In genomic region chr19:17098326-17098725, GRCh38 we compare ENCODE assay signal across 14 cellular contexts. TPM values are rescaled to one million over a fixed set of nuclear protein-coding genes. Genes with fewer than 3 reads are reported as not detected.
A peak's percentile ranks its signal among the peaks of the same experiment; 100 is the strongest.
DNase-seq lines count a peak whose midpoint lies in the region; ATAC-seq and TF ChIP-seq lines count a peak whose summit lies in the region.
"Had no signal": no experiment of that assay in that cellular context is flagged by ENCODE, and none has a peak within 500 bp of the region (broad histone marks: within the 10 kb centered on the region; RNA-seq: fewer than 3 reads in every experiment).

No MANE protein-coding gene starts in this region.

- no peak overlapping the region for H4K8ac ChIP-seq in mesendoderm (ENCODE audit: low read depth, low read length)

- CTCF ChIA-PET in activated naive CD4-positive, alpha-beta T cell treated with anti-CD3 and anti-CD28 coated beads, Interleukin-2, amount 10 ng/mL, durations not matched to agents 7 days and 5 days (lab: Charles Lee), result no interaction called here

- TF ChIP-seq CTCF in ascending aorta (IDR thresholded peaks at IDR 0.05) (no peak), stomach (IDR thresholded peaks at IDR 0.05) (no peak)

- no peak overlapping the region for H3K4me3 ChIP-seq in ascending aorta
- no peak overlapping the region for H3K4me3 ChIP-seq in mesendoderm (ENCODE audit: low read length)
- H3K4me3 ChIP-seq in stomach, result no peak overlapping the region
- H3K4me3 ChIP-seq: spleen had no signal

- peaks cover 17% of the 10 kb centered on the region for H3K79me2 ChIP-seq in mesendoderm (ENCODE audit: control insufficient read depth, insufficient read depth, low read length)

- no peak for TF ChIP-seq POLR2A in stomach (IDR thresholded peaks at IDR 0.05)

- H2BK5ac ChIP-seq in mesendoderm (ENCODE audit: low read length), result no peak overlapping the region

- no peak overlapping the region for H2BK120ac ChIP-seq in mesendoderm (ENCODE audit: low read depth, low read length)

- WGBS in mesendoderm (ENCODE audit: extremely low coverage, insufficient coverage, low lambda C conversion rate), result no CpG with 5 or more reads among the region's 9 CpGs
- 92 to 96% (median 95%) methylated on average over 9 of the region's 9 CpGs for WGBS in stomach, 5 donors

- no peak overlapping the region for H3K56ac ChIP-seq in mesendoderm (ENCODE audit: low read length)

- H3K18ac ChIP-seq in mesendoderm (ENCODE audit: low read length), result no peak overlapping the region

- H3K79me1 ChIP-seq in mesendoderm (ENCODE audit: low read length), result peaks cover 18% of the 10 kb centered on the region

- H3K9ac ChIP-seq in mesendoderm (ENCODE audit: low read length), result no peak overlapping the region
- H3K9ac ChIP-seq: KMS-11 had no signal

- no peak overlapping the region for H2AK5ac ChIP-seq in mesendoderm (ENCODE audit: low read length)

- H3K9me3 Mint-ChIP-seq in activated naive CD4-positive, alpha-beta T cell treated with anti-CD3 and anti-CD28 coated beads, Interleukin-2, amount 10 ng/mL, durations not matched to agents 7 days and 5 days, result peaks cover 9% of the 10 kb centered on the region
- H3K9me3 Mint-ChIP-seq in activated naive CD4-positive, alpha-beta T cell treated with anti-CD3 and anti-CD28 coated beads, Interleukin-2, amount 50 U/mL, for 72 hours, result no peaks in the 10 kb centered on the region
- H3K9me3 Mint-ChIP-seq: activated CD4-positive, alpha-beta memory T cell treated with anti-CD3 and anti-CD28 coated beads, Interleukin-2, amount 10 ng/mL, durations not matched to agents 7 days and 5 days had no signal

- no peak overlapping the region for H2BK15ac ChIP-seq in mesendoderm (replicated peaks; ENCODE audit: low read depth)

- H3K27ac ChIP-seq in ascending aorta (peak overlapping the region; percentile 71 to 93), mesendoderm (ENCODE audit: low read depth, low read length) (no peak overlapping the region), stomach (peak overlapping the region in 4 of 5 donors; percentile 1 to 85 (median 32))
- H3K27ac ChIP-seq: KMS-11 had no signal

- peak overlapping the region; percentile 2 for H3K27ac Mint-ChIP-seq in activated naive CD4-positive, alpha-beta T cell treated with anti-CD3 and anti-CD28 coated beads, Interleukin-2, amount 10 ng/mL, durations not matched to agents 7 days and 5 days
- peak overlapping the region in 1 of 2 donors; percentile 79 for H3K27ac Mint-ChIP-seq in activated naive CD4-positive, alpha-beta T cell treated with anti-CD3 and anti-CD28 coated beads, Interleukin-2, amount 50 U/mL, for 72 hours
- H3K27ac Mint-ChIP-seq: activated CD4-positive, alpha-beta memory T cell treated with anti-CD3 and anti-CD28 coated beads, Interleukin-2, amount 10 ng/mL, durations not matched to agents 7 days and 5 days had no signal

- H3K4me1 Mint-ChIP-seq in activated naive CD4-positive, alpha-beta T cell treated with anti-CD3 and anti-CD28 coated beads, Interleukin-2, amount 10 ng/mL, durations not matched to agents 7 days and 5 days, result peaks cover 20% of the 10 kb centered on the region

- no peak overlapping the region for H4K5ac ChIP-seq in mesendoderm (ENCODE audit: low read length)

- H3K36me3 Mint-ChIP-seq in activated naive CD4-positive, alpha-beta T cell treated with anti-CD3 and anti-CD28 coated beads, Interleukin-2, amount 10 ng/mL, durations not matched to agents 7 days and 5 days, result peaks cover 45% of the 10 kb centered on the region
- peaks cover 12 to 22% of the 10 kb centered on the region in 2 donors for H3K36me3 Mint-ChIP-seq in activated naive CD4-positive, alpha-beta T cell treated with anti-CD3 and anti-CD28 coated beads, Interleukin-2, amount 50 U/mL, for 72 hours

- peaks cover 14 to 23% of the 10 kb centered on the region in 2 donors for H3K36me3 ChIP-seq in ascending aorta
- H3K36me3 ChIP-seq in mesendoderm (ENCODE audit: control insufficient read depth, insufficient read depth, low read length), result peaks cover 5% of the 10 kb centered on the region
- peaks cover 13 to 28% (median 22%) of the 10 kb centered on the region in 4 donors for H3K36me3 ChIP-seq in stomach

- H3K27me3 ChIP-seq in ascending aorta, result no peaks in the 10 kb centered on the region
- H3K27me3 ChIP-seq in mesendoderm (ENCODE audit: insufficient read depth, low read length, poor library complexity), result no peaks in the 10 kb centered on the region
- H3K27me3 ChIP-seq in stomach, result no peaks in the 10 kb centered on the region
- H3K27me3 ChIP-seq: brain microvascular endothelial cell, spleen had no signal

- ATAC-seq in activated naive CD4-positive, alpha-beta T cell treated with anti-CD3 and anti-CD28 coated beads, Interleukin-2, amount 50 U/mL, for 72 hours, result no peak

- H3K9me3 ChIP-seq in ascending aorta (no peaks in the 10 kb centered on the region), stomach (peaks cover 0 to 4% (median 0%) of the 10 kb centered on the region in 4 donors)

- no peaks in the 10 kb centered on the region for H3K27me3 Mint-ChIP-seq in activated naive CD4-positive, alpha-beta T cell treated with anti-CD3 and anti-CD28 coated beads, Interleukin-2, amount 10 ng/mL, durations not matched to agents 7 days and 5 days
- H3K27me3 Mint-ChIP-seq: activated CD4-positive, alpha-beta memory T cell treated with anti-CD3 and anti-CD28 coated beads, Interleukin-2, amount 10 ng/mL, durations not matched to agents 7 days and 5 days had no signal

- no peak overlapping the region for H3K4me3 Mint-ChIP-seq in activated naive CD4-positive, alpha-beta T cell treated with anti-CD3 and anti-CD28 coated beads, Interleukin-2, amount 10 ng/mL, durations not matched to agents 7 days and 5 days
- H3K4me3 Mint-ChIP-seq: activated CD4-positive, alpha-beta memory T cell treated with anti-CD3 and anti-CD28 coated beads, Interleukin-2, amount 10 ng/mL, durations not matched to agents 7 days and 5 days had no signal

- TF ChIP-seq EP300 in stomach (IDR thresholded peaks at IDR 0.05), result no peak

- no peak overlapping the region for H3K4me2 ChIP-seq in mesendoderm (ENCODE audit: low read length)

- intact Hi-C loops in ascending aorta (cut with DNase I) (loop anchor here (5.0 kb wide), 1 partner anchor 39 kb away; no protein-coding TSS in a partner anchor), stomach (cut with DNase I; ENCODE audit: low total_unique reads) (no loop called here)

- peaks cover 17 to 35% of the 10 kb centered on the region in 2 donors for H3K4me1 ChIP-seq in ascending aorta
- H3K4me1 ChIP-seq in mesendoderm (ENCODE audit: control insufficient read depth, low read depth, low read length), result no peaks in the 10 kb centered on the region
- peaks cover 12 to 43% (median 25%) of the 10 kb centered on the region in 4 donors for H3K4me1 ChIP-seq in stomach

- no peak for DNase-seq in activated naive CD4-positive, alpha-beta T cell treated with anti-CD3 and anti-CD28 coated beads, Interleukin-2, amount 10 ng/mL, durations not matched to agents 7 days and 5 days
- no peak for DNase-seq in activated naive CD4-positive, alpha-beta T cell treated with anti-CD3 and anti-CD28 coated beads, Interleukin-2, amount 50 U/mL, for 72 hours (ENCODE audit: low spot score in 2 of 2)
- DNase-seq in ascending aorta (ENCODE audit: low spot score in 2 of 2) (no peak), mesendoderm (peak; percentile 64), stomach (no peak), H4 (ENCODE audit: low spot score) (no peak), superior temporal gyrus (ENCODE audit: extremely low spot score) (no peak), SHP77 treated with DMSO at 0.1 percent for 48 hours (lab: John Stamatoyannopoulos, UW) (no peak)
- DNase-seq: activated CD4-positive, alpha-beta memory T cell treated with anti-CD3 and anti-CD28 coated beads, Interleukin-2, amount 10 ng/mL, durations not matched to agents 7 days and 5 days; brain microvascular endothelial cell; effector CD4-positive, alpha-beta T cell; NCI-H1417; spleen had no signal

- no peak overlapping the region for H3K23ac ChIP-seq in mesendoderm (ENCODE audit: low read length)

- H3K4ac ChIP-seq in mesendoderm (ENCODE audit: low read depth, low read length), result no peak overlapping the region

RNA-seq across cellular contexts. Expression of gene MYO9B, which starts 22.7 kb away (rescaled TPM):
- 100 to 1,000 TPM; 112 to 142 TPM for total RNA-seq in activated naive CD4-positive, alpha-beta T cell treated with anti-CD3 and anti-CD28 coated beads, Interleukin-2, amount 50 U/mL, for 72 hours
- total RNA-seq in ascending aorta (182 TPM), stomach (100 to 1,000 TPM in 3 of 5 donors, 10 to 100 TPM in 2; 43.0 to 265 (median 156) TPM)
- 28.8 TPM for polyA plus RNA-seq in mesendoderm (2013, experiment 1 of 2)
- 29.1 TPM for polyA plus RNA-seq in mesendoderm (2013, experiment 2 of 2)
- polyA plus RNA-seq in stomach, result 10 to 100 TPM; 30.2 to 35.6 (median 30.6) TPM
- 15.1 and 21.0 TPM in 2 replicates for total RNA-seq in H4 (2014; rRNA removed; shearing (Covaris generic))

RNA-seq across cellular contexts. Expression of gene HAUS8, which starts 23.1 kb away (rescaled TPM):
- total RNA-seq in activated naive CD4-positive, alpha-beta T cell treated with anti-CD3 and anti-CD28 coated beads, Interleukin-2, amount 50 U/mL, for 72 hours, result 10 to 100 TPM; 31.6 to 57.1 TPM
- total RNA-seq in ascending aorta (4.3 TPM), stomach (10 to 100 TPM in 1 of 5 donors, 1 to 10 TPM in 3, under 1 TPM in 1; 0.45 to 27.2 (median 8.3) TPM)
- 24.9 TPM for polyA plus RNA-seq in mesendoderm (2013, experiment 1 of 2)
- polyA plus RNA-seq in mesendoderm (2013, experiment 2 of 2), result 24.3 TPM
- 10 to 100 TPM in 1 of 3 donors, 1 to 10 TPM in 2; 9.2 to 11.9 (median 9.4) TPM for polyA plus RNA-seq in stomach
- total RNA-seq in H4 (2014; rRNA removed; shearing (Covaris generic)), result 10.6 and 22.8 TPM in 2 replicates
